27 cellular contexts compared by ENCODE assay signal in the genomic region with DNA sequence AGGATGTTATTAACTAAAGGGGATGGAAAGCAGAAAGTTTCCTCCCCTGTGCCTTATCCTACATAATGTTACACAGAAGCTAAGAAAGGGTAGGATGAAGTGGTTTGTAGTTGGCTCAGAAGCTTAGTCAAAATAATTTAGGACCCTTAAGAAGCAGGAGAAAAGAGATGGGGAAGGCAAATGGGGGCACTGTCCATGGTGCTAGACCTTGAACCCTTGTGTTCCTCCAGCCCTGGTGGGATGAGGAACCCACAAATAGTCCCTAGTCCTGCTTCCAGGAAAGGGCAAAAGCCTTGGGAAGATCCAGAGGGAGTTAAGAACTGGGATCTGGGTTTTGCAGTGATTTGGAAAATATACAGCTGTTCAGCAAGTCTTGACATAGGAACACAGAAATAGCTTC. TPM values are rescaled to one million over a fixed set of nuclear protein-coding genes. Genes with fewer than 3 reads are reported as not detected.
"Had no signal": no experiment of that assay in that cellular context is flagged by ENCODE, and none has a peak within 500 bp of the region (broad histone marks: within the 10 kb centered on the region; RNA-seq: fewer than 3 reads in every experiment).

No MANE protein-coding gene starts in this region.

- H3K36me3 ChIP-seq: esophagus squamous epithelium, left lung, neural progenitor cell had no signal

- H3K27ac ChIP-seq: esophagus squamous epithelium, hepatocyte, left lung, neural progenitor cell, psoas muscle, testis had no signal

- H3K4me3 ChIP-seq: esophagus squamous epithelium, hepatocyte, left lung, neural progenitor cell, psoas muscle, testis had no signal

- H3K9me3 ChIP-seq: esophagus squamous epithelium, left lung, psoas muscle, testis had no signal

- ATAC-seq: activated CD8-positive, alpha-beta T cell treated with anti-CD3 and anti-CD28 coated beads for 36 hours; activated T-helper 17 cell treated with anti-CD3 and anti-CD28 coated beads, Interleukin-2, amount 50 U/mL, for 72 hours; left lung; psoas muscle; right cardiac atrium; stimulated activated memory B cell treated with anti-CD40 and anti-IgM and Interleukin-4, amounts not matched to agents 10 μg/mL and 1 μg/mL and 100 μg/mL, for 72 hours had no signal

- DNase-seq: activated CD4-positive, alpha-beta T cell treated with anti-CD3 and anti-CD28 coated beads, Interleukin-2, amount 10 ng/mL, durations not matched to agents 24 days and 14 days; activated CD8-positive, alpha-beta T cell treated with anti-CD3 and anti-CD28 coated beads for 36 hours; activated naive CD4-positive, alpha-beta T cell; activated naive CD8-positive, alpha-beta T cell treated with anti-CD3 and anti-CD28 coated beads for 36 hours; activated T-cell treated with anti-CD3 and anti-CD28 coated beads, Interleukin-2, amount 50 U/mL, for 1 hour; amniotic stem cell; dermis blood vessel endothelial cell; effector memory CD4-positive, alpha-beta T cell; esophagus squamous epithelium; islet precursor cell; left lung; mammary epithelial cell; naive B cell; psoas muscle; right cardiac atrium; small intestine; stimulated activated CD4-positive, alpha-beta T cell treated with anti-CD3 and anti-CD28 coated beads, Interleukin-4, amount 100 ng/mL, for 24 hours; T-helper 1 cell; T-helper 9 cell; testis had no signal

- H3K4me1 ChIP-seq: esophagus squamous epithelium, left lung, neural progenitor cell, psoas muscle, testis had no signal

- H3K27me3 ChIP-seq: esophagus squamous epithelium, hepatocyte, left lung, neural progenitor cell, testis had no signal

RNA-seq across cellular contexts. Expression of gene SLC5A11, which starts 54.5 kb away (rescaled TPM):
- total RNA-seq: activated CD4-positive, alpha-beta T cell treated with anti-CD3 and anti-CD28 coated beads, Interleukin-2, amount 10 ng/mL, durations not matched to agents 24 days and 14 days; activated T-helper 17 cell treated with anti-CD3 and anti-CD28 coated beads, Interleukin-2, amount 50 U/mL, for 72 hours; cardiac septum; fibroblast of villous mesenchyme; mammary epithelial cell; osteocyte; right cardiac atrium had no signal
